10 cellular contexts compared by ENCODE assay signal in the genomic region with DNA sequence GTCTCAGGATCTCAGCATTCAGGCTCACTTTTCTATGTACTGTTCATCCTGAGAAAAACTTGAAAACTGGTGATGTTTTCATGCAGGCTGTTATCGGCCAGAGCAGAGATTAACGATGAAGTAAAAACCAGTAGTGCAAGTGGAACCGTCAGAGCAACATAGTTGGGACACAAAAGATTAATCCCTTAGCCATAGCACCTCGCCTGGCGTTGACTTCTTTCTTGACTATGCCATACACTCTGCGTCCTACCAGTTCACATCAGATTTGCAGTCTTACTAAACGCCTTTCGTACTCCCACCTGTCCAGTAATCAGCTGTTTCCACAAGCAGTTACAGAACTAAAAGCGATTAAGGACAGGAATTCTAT.
DNase-seq lines count a peak whose midpoint lies in the region; ATAC-seq and TF ChIP-seq lines count a peak whose summit lies in the region.
"Had no signal": no experiment of that assay in that cellular context is flagged by ENCODE, and none has a peak within 500 bp of the region (broad histone marks: within the 10 kb centered on the region; RNA-seq: fewer than 3 reads in every experiment).

No MANE protein-coding gene starts in this region.

- TF ChIP-seq CTCF in LNCaP clone FGC (IDR thresholded peaks at IDR 0.05; ENCODE audit: control insufficient read depth, extremely low read depth, insufficient read depth) = no peak

- H3K4me3 Mint-ChIP-seq in T-helper 2 cell treated with Interferon-gamma antibody and Interleukin-4, amounts not matched to agents 5 μg/mL and 100 μg/mL, for 36 hours = peak overlapping the region; percentile 95
- peak overlapping the region; percentile 83 for H3K4me3 Mint-ChIP-seq in stimulated activated effector memory CD8-positive, alpha-beta T cell treated with anti-CD3 and anti-CD28 coated beads, Interleukin-12 subunit alpha, Interleukin-12 subunit beta, amount 100 ng/mL, for 72 hours
- H3K4me3 Mint-ChIP-seq in activated T-cell treated with anti-CD3 and anti-CD28 coated beads, Interleukin-2, amount 50 U/mL, for 24 hours = no peak overlapping the region
- H3K4me3 Mint-ChIP-seq: nephron had no signal

- no peaks in the 10 kb centered on the region for H3K9me3 Mint-ChIP-seq in T-helper 2 cell treated with Interferon-gamma antibody and Interleukin-4, amounts not matched to agents 5 μg/mL and 100 μg/mL, for 36 hours
- no peaks in the 10 kb centered on the region for H3K9me3 Mint-ChIP-seq in stimulated activated effector memory CD8-positive, alpha-beta T cell treated with anti-CD3 and anti-CD28 coated beads, Interleukin-12 subunit alpha, Interleukin-12 subunit beta, amount 100 ng/mL, for 72 hours
- no peaks in the 10 kb centered on the region for H3K9me3 Mint-ChIP-seq in activated T-cell treated with anti-CD3 and anti-CD28 coated beads, Interleukin-2, amount 50 U/mL, for 24 hours
- H3K9me3 Mint-ChIP-seq: nephron had no signal

- peak overlapping the region; percentile 90 for H3K4me3 ChIP-seq in LNCaP clone FGC (ENCODE audit: low read depth, low read length)

- ATAC-seq in stimulated activated effector memory CD8-positive, alpha-beta T cell treated with anti-CD3 and anti-CD28 coated beads, Interleukin-12 subunit alpha, Interleukin-12 subunit beta, amount 100 ng/mL, for 72 hours = peak; percentile 36

- H3K27me3 Mint-ChIP-seq in T-helper 2 cell treated with Interferon-gamma antibody and Interleukin-4, amounts not matched to agents 5 μg/mL and 100 μg/mL, for 36 hours (ENCODE audit: low read depth) = no peaks in the 10 kb centered on the region
- H3K27me3 Mint-ChIP-seq in activated T-cell treated with anti-CD3 and anti-CD28 coated beads, Interleukin-2, amount 50 U/mL, for 24 hours = no peaks in the 10 kb centered on the region

- peak overlapping the region; percentile 90 for H3K27ac Mint-ChIP-seq in T-helper 2 cell treated with Interferon-gamma antibody and Interleukin-4, amounts not matched to agents 5 μg/mL and 100 μg/mL, for 36 hours
- peak overlapping the region; percentile 91 for H3K27ac Mint-ChIP-seq in stimulated activated effector memory CD8-positive, alpha-beta T cell treated with anti-CD3 and anti-CD28 coated beads, Interleukin-12 subunit alpha, Interleukin-12 subunit beta, amount 100 ng/mL, for 72 hours
- no peak overlapping the region for H3K27ac Mint-ChIP-seq in activated T-cell treated with anti-CD3 and anti-CD28 coated beads, Interleukin-2, amount 50 U/mL, for 24 hours
- H3K27ac Mint-ChIP-seq: nephron had no signal

- peaks cover 15% of the 10 kb centered on the region for H3K4me1 Mint-ChIP-seq in T-helper 2 cell treated with Interferon-gamma antibody and Interleukin-4, amounts not matched to agents 5 μg/mL and 100 μg/mL, for 36 hours (ENCODE audit: low read depth)
- H3K4me1 Mint-ChIP-seq in stimulated activated effector memory CD8-positive, alpha-beta T cell treated with anti-CD3 and anti-CD28 coated beads, Interleukin-12 subunit alpha, Interleukin-12 subunit beta, amount 100 ng/mL, for 72 hours = peaks cover 4% of the 10 kb centered on the region
- no peaks in the 10 kb centered on the region for H3K4me1 Mint-ChIP-seq in activated T-cell treated with anti-CD3 and anti-CD28 coated beads, Interleukin-2, amount 50 U/mL, for 24 hours (ENCODE audit: low read depth)
- H3K4me1 Mint-ChIP-seq: nephron had no signal

- DNase-seq in T-helper 2 cell treated with Interferon-gamma antibody and Interleukin-4, amounts not matched to agents 5 μg/mL and 100 μg/mL, for 36 hours (ENCODE audit: low spot score) = no peak
- no peak for DNase-seq in T-helper 2 cell
- DNase-seq in LNCaP clone FGC (ENCODE audit: low read depth) = no peak
- peak; percentile 2 for DNase-seq in fibroblast of gingiva (ENCODE audit: low read depth)
- no peak for DNase-seq in stimulated activated effector memory CD8-positive, alpha-beta T cell treated with anti-CD3 and anti-CD28 coated beads, Interleukin-12 subunit alpha, Interleukin-12 subunit beta, amount 100 ng/mL, for 72 hours (ENCODE audit: low spot score in 2 of 2)
- DNase-seq in activated effector memory CD4-positive, alpha-beta T cell treated with anti-CD3 and anti-CD28 coated beads, Interleukin-2, amount 50 U/mL, for 16 hours = no peak
- DNase-seq in cortex of kidney (lab: John Stamatoyannopoulos, UW) = no peak
- no peak for DNase-seq in activated T-cell treated with anti-CD3 and anti-CD28 coated beads, Interleukin-2, amount 50 U/mL, for 24 hours
- DNase-seq: AML-193 had no signal

- peaks cover 20% of the 10 kb centered on the region for H3K36me3 Mint-ChIP-seq in T-helper 2 cell treated with Interferon-gamma antibody and Interleukin-4, amounts not matched to agents 5 μg/mL and 100 μg/mL, for 36 hours (ENCODE audit: low read depth)
- H3K36me3 Mint-ChIP-seq in stimulated activated effector memory CD8-positive, alpha-beta T cell treated with anti-CD3 and anti-CD28 coated beads, Interleukin-12 subunit alpha, Interleukin-12 subunit beta, amount 100 ng/mL, for 72 hours = peaks cover 37% of the 10 kb centered on the region
- no peaks in the 10 kb centered on the region for H3K36me3 Mint-ChIP-seq in activated T-cell treated with anti-CD3 and anti-CD28 coated beads, Interleukin-2, amount 50 U/mL, for 24 hours (ENCODE audit: low read depth)
